9 cellular contexts compared by ENCODE assay signal in genomic region chr7:132930881-132931280, GRCh38.
DNase-seq lines count a peak whose midpoint lies in the region; ATAC-seq and TF ChIP-seq lines count a peak whose summit lies in the region.
"Had no signal": no experiment of that assay in that cellular context is flagged by ENCODE, and none has a peak within 500 bp of the region (broad histone marks: within the 10 kb centered on the region; RNA-seq: fewer than 3 reads in every experiment).

No MANE protein-coding gene starts in this region.

- no peaks in the 10 kb centered on the region for H3K27me3 Mint-ChIP-seq in activated T-cell treated with anti-CD3 and anti-CD28 coated beads, Interleukin-2, amount 50 U/mL, for 4 hours (ENCODE audit: low read depth)
- H3K27me3 Mint-ChIP-seq: naive B cell had no signal

- TF ChIP-seq CTCF in AG04450 (IDR thresholded peaks at IDR 0.05; ENCODE audit: low read depth, low read length) (peak; percentile 32; the same call in 1 of the 2 replicates), astrocyte of the cerebellum (IDR thresholded peaks at IDR 0.05; ENCODE audit: low read depth, low read length, missing control alignments) (peak; percentile 36), kidney epithelial cell (IDR thresholded peaks at IDR 0.05; ENCODE audit: insufficient read depth, low read length, poor library complexity, severe bottlenecking) (peak; percentile 12)

- POLR2A ChIA-PET in AG04450 (lab: Yijun Ruan, JAX) = no interaction called here

- H3K4me1 Mint-ChIP-seq in activated T-cell treated with anti-CD3 and anti-CD28 coated beads, Interleukin-2, amount 50 U/mL, for 4 hours (ENCODE audit: low read depth) = peaks cover 7% of the 10 kb centered on the region

- H3K4me3 ChIP-seq in AG04450 (ENCODE audit: low read depth, low read length) (no peak overlapping the region), astrocyte of the cerebellum (ENCODE audit: low read depth, low read length) (no peak overlapping the region), kidney epithelial cell (ENCODE audit: low read depth, low read length) (no peak overlapping the region)

- H3K9me3 ChIP-seq in AG04450 (ENCODE audit: control insufficient read depth, insufficient read depth, low read length) = peaks cover 3% of the 10 kb centered on the region; the same call in 1 of the 2 replicates

- no peak for ATAC-seq in activated T-cell treated with anti-CD3 and anti-CD28 coated beads, Interleukin-2, amount 50 U/mL, for 4 hours
- no peak for ATAC-seq in GM19395 (IDR thresholded peaks at IDR 0.05; ENCODE audit: unreplicated experiment)

- H3K36me3 ChIP-seq in kidney epithelial cell (ENCODE audit: control insufficient read depth, insufficient read depth, low read length) = no peaks in the 10 kb centered on the region

- CTCF ChIA-PET in AG04450 (lab: Charles Lee) = no interaction called here

- no peak overlapping the region for H3K27ac ChIP-seq in AG04450 (ENCODE audit: low read depth, low read length)

- DNase-seq in AG04450 (ENCODE audit: low read depth, low spot score) (no peak), HT-29 (ENCODE audit: low spot score) (peak; percentile 47), astrocyte of the cerebellum (ENCODE audit: low read depth) (no peak), kidney epithelial cell (ENCODE audit: low read depth) (no peak), T-helper 2 cell (no peak)
- DNase-seq in activated T-cell treated with anti-CD3 and anti-CD28 coated beads, Interleukin-2, amount 50 U/mL, for 4 hours = no peak
- no peak for DNase-seq in activated CD4-positive, alpha-beta T cell treated with anti-CD3 and anti-CD28 coated beads, Interleukin-2, amount 50 U/mL, for 1 hour
- DNase-seq: naive B cell had no signal

- H3K27me3 ChIP-seq in AG04450 (ENCODE audit: control insufficient read depth, insufficient read depth, low read length) = no peaks in the 10 kb centered on the region
- H3K27me3 ChIP-seq in kidney epithelial cell (ENCODE audit: control insufficient read depth, insufficient read depth, low read length) = no peaks in the 10 kb centered on the region

- no peaks in the 10 kb centered on the region for H3K9me3 Mint-ChIP-seq in activated T-cell treated with anti-CD3 and anti-CD28 coated beads, Interleukin-2, amount 50 U/mL, for 4 hours

- H3K4me3 Mint-ChIP-seq in activated T-cell treated with anti-CD3 and anti-CD28 coated beads, Interleukin-2, amount 50 U/mL, for 4 hours = no peak overlapping the region

- in situ Hi-C loops in astrocyte of the cerebellum (cut with HindIII; ENCODE audit: low sequenced_read_pairs) = no loop called here

- peaks cover 46% of the 10 kb centered on the region for H3K36me3 Mint-ChIP-seq in activated T-cell treated with anti-CD3 and anti-CD28 coated beads, Interleukin-2, amount 50 U/mL, for 4 hours (ENCODE audit: insufficient read depth)
